Comparison of ENCODE assay signal across 8 cellular contexts in the genomic region with DNA sequence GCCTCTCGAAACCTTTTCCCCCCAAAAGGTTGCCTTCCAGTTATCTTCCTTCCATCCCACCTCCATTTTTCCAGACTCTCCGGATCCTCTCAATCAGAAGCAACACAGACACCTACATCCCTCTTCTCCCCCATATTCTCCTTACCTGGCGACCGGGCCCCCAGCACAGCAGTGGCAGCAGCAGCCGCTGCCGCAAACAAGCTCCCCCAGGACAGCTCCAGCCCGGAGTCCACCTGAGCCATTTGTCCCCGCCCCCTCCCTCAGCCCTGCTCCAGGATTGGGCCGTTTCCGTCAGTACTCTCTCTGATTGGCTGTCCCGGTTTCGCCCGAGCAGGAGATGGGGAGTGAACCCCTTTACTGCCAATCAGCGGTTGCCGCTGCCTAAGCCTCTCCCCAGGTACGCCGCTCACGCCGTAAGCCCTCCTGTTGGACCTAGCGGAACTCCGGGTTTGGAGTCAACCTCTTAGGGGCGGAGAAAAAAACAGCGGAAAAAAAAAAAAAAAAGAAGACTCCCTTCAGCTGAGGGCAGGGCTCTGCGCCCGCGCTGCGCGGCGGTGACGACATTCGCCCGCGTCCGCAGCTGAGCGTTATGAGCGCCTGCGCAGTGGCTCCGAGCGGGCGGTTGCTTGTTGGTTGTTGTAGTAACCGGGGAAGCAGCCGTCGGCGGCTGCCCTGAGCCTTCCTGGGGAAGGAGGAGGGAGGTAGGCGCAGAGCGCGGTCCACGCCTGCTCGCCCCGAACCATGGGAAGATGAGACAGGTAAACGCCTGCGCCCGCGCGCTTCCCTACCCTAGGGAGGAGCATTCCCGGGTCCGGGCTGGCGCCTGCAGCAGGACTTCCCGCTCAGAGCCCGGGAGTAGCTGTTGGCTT. TPM values are rescaled to one million over a fixed set of nuclear protein-coding genes. Genes with fewer than 3 reads are reported as not detected.
DNase-seq lines count a peak whose midpoint lies in the region; ATAC-seq and TF ChIP-seq lines count a peak whose summit lies in the region.

A gene with protein sequence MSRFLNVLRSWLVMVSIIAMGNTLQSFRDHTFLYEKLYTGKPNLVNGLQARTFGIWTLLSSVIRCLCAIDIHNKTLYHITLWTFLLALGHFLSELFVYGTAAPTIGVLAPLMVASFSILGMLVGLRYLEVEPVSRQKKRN (minus strand): TSS at position 247 of the 869 bp plus-strand sequence. CDS start 3,374 bp downstream, outside the sequence.
A gene with protein sequence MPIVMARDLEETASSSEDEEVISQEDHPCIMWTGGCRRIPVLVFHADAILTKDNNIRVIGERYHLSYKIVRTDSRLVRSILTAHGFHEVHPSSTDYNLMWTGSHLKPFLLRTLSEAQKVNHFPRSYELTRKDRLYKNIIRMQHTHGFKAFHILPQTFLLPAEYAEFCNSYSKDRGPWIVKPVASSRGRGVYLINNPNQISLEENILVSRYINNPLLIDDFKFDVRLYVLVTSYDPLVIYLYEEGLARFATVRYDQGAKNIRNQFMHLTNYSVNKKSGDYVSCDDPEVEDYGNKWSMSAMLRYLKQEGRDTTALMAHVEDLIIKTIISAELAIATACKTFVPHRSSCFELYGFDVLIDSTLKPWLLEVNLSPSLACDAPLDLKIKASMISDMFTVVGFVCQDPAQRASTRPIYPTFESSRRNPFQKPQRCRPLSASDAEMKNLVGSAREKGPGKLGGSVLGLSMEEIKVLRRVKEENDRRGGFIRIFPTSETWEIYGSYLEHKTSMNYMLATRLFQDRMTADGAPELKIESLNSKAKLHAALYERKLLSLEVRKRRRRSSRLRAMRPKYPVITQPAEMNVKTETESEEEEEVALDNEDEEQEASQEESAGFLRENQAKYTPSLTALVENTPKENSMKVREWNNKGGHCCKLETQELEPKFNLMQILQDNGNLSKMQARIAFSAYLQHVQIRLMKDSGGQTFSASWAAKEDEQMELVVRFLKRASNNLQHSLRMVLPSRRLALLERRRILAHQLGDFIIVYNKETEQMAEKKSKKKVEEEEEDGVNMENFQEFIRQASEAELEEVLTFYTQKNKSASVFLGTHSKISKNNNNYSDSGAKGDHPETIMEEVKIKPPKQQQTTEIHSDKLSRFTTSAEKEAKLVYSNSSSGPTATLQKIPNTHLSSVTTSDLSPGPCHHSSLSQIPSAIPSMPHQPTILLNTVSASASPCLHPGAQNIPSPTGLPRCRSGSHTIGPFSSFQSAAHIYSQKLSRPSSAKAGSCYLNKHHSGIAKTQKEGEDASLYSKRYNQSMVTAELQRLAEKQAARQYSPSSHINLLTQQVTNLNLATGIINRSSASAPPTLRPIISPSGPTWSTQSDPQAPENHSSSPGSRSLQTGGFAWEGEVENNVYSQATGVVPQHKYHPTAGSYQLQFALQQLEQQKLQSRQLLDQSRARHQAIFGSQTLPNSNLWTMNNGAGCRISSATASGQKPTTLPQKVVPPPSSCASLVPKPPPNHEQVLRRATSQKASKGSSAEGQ (N-terminal part only) (plus strand): TSS at position 617 of the 869 bp plus-strand sequence. CDS start 1,904 bp downstream, outside the sequence.

- peak; percentile 94 to 98 (median 95) for DNase-seq in CD8-positive, alpha-beta T cell
- DNase-seq in HS-27A (ENCODE audit: low read depth) (peak; percentile 94), NK-92 (lab: John Stamatoyannopoulos, UW; ENCODE audit: unreplicated experiment) (peak; percentile 98), lower lobe of right lung (peak; percentile 99)
- DNase-seq in activated CD8-positive, alpha-beta memory T cell treated with anti-CD3 and anti-CD28 coated beads for 1 hour (ENCODE audit: extremely low read depth in 1 of 2, low read depth in 1 of 2): peak; percentile 88 to 91
- DNase-seq in effector CD4-positive, alpha-beta T cell: peak; percentile 95
- peak; percentile 92 to 95 (median 94) for DNase-seq in stimulated activated CD4-positive, alpha-beta T cell treated with anti-CD3 and anti-CD28 coated beads, TNF-alpha, amount 100 ng/mL, for 24 hours (ENCODE audit: low read depth in 3 of 3)

- H3K9me3 Mint-ChIP-seq in CD8-positive, alpha-beta T cell: no peaks in the 10 kb centered on the region

- no peaks in the 10 kb centered on the region for H3K36me3 ChIP-seq in CD8-positive, alpha-beta T cell (ENCODE audit: insufficient read depth, low read length)
- peaks cover 29% of the 10 kb centered on the region for H3K36me3 ChIP-seq in lower lobe of right lung

- H3K27me3 ChIP-seq in CD8-positive, alpha-beta T cell (ENCODE audit: insufficient read depth, low read length): no peaks in the 10 kb centered on the region
- H3K27me3 ChIP-seq in lower lobe of right lung (ENCODE audit: low read depth): no peaks in the 10 kb centered on the region

- peak within 1 kb of the TSS; percentile 98 for H3K4me3 Mint-ChIP-seq in CD8-positive, alpha-beta T cell

- CTCF ChIA-PET in CD8-positive, alpha-beta T cell (lab: Charles Lee): interaction anchor here (0.5 to 2.5 kb wide), 4 partner anchors 10 to 321 kb away, joined by 3 to 27 read pairs (median 4); a partner anchor contains a TSS

- no peaks in the 10 kb centered on the region for H3K27me3 Mint-ChIP-seq in CD8-positive, alpha-beta T cell (ENCODE audit: low read depth)

- POLR2A ChIA-PET in CD8-positive, alpha-beta T cell (lab: Charles Lee): interaction anchor here (0.7 to 1.8 kb wide), 4 partner anchors 9 to 491 kb away, joined by 3 to 5 read pairs (median 4); no protein-coding TSS in a partner anchor

- H3K4me3 ChIP-seq in CD8-positive, alpha-beta T cell (ENCODE audit: low read depth, low read length): peak within 1 kb of the TSS; percentile 86
- peak within 1 kb of the TSS; percentile 76 for H3K4me3 ChIP-seq in lower lobe of right lung

- H3K9me3 ChIP-seq in CD8-positive, alpha-beta T cell (ENCODE audit: low read length): no peaks in the 10 kb centered on the region
- H3K9me3 ChIP-seq in lower lobe of right lung: no peaks in the 10 kb centered on the region

- H3K27ac ChIP-seq in CD8-positive, alpha-beta T cell (ENCODE audit: low read depth, low read length): peak within 1 kb of the TSS; percentile 93
- H3K27ac ChIP-seq in lower lobe of right lung: peak within 1 kb of the TSS; percentile 89

- no peak for TF ChIP-seq CTCF in CD8-positive, alpha-beta T cell (IDR thresholded peaks at IDR 0.05)
- no peak for TF ChIP-seq CTCF in lower lobe of right lung (IDR thresholded peaks at IDR 0.05)

- H3K36me3 Mint-ChIP-seq in CD8-positive, alpha-beta T cell: peaks cover 36% of the 10 kb centered on the region

- peak within 1 kb of the TSS; percentile 97 for H3K27ac Mint-ChIP-seq in CD8-positive, alpha-beta T cell

- peaks cover 10% of the 10 kb centered on the region for H3K4me1 ChIP-seq in CD8-positive, alpha-beta T cell (ENCODE audit: insufficient read depth, low read length)
- H3K4me1 ChIP-seq in lower lobe of right lung: peaks cover 13% of the 10 kb centered on the region

- peak; percentile 93 for ATAC-seq in CD8-positive, alpha-beta T cell
- ATAC-seq in GM19467 (IDR thresholded peaks at IDR 0.05; ENCODE audit: unreplicated experiment) (peak; percentile 96), lower lobe of right lung (peak; percentile 97 to 98)

- intact Hi-C loops in CD8-positive, alpha-beta T cell (cut with DNase I, micrococcal nuclease): loop anchor here (1.0 to 10.0 kb wide), 13 partner anchors 139 to 1444 kb away; a partner anchor contains a TSS
- intact Hi-C loops in lower lobe of right lung (cut with DNase I): no loop called here

- H3K4me1 Mint-ChIP-seq in CD8-positive, alpha-beta T cell (ENCODE audit: low read depth): peaks cover 36% of the 10 kb centered on the region

RNA-seq across cellular contexts. Expression of the first gene that starts in this region (rescaled TPM):
- 1 to 10 TPM; 6.6 to 6.7 TPM for total RNA-seq in CD8-positive, alpha-beta T cell
- total RNA-seq in lower lobe of right lung: 30.2 TPM

RNA-seq across cellular contexts. Expression of the second gene that starts in this region (rescaled TPM):
- 10 to 100 TPM; 17.6 to 17.7 TPM for total RNA-seq in CD8-positive, alpha-beta T cell
- 32.6 TPM for total RNA-seq in lower lobe of right lung

Comparison
In these comparisons a context has a peak if more than half of its experiments do, and no peak if none do; other contexts are left out.
1. Peak in every context shown above with its lines: DNase-seq, ATAC-seq, H3K4me3 ChIP-seq and H3K27ac ChIP-seq.